In genomic region chr3:174000675-174001074, GRCh38 we compare ENCODE assay signal across 27 cellular contexts.
"Had no signal": no experiment of that assay in that cellular context is flagged by ENCODE, and none has a peak within 500 bp of the region (broad histone marks: within the 10 kb centered on the region; RNA-seq: fewer than 3 reads in every experiment).

No MANE protein-coding gene starts in this region.

- H3K9me3 ChIP-seq: stomach, suprapubic skin, testis, thoracic aorta, thyroid gland, tibial artery, tibial nerve, transverse colon, upper lobe of left lung, upper lobe of right lung, uterus, vagina had no signal

- DNase-seq: stimulated activated CD4-positive, alpha-beta T cell treated with anti-CD3 and anti-CD28 coated beads, Interleukin-2, amount 100 ng/mL, for 48 hours; stimulated activated CD4-positive, alpha-beta T cell treated with anti-CD3 and anti-CD28 coated beads, Interleukin-4, amount 100 ng/mL, for 1 hour; stimulated activated CD4-positive, alpha-beta T cell treated with anti-CD3 and anti-CD28 coated beads, Interleukin-4, amount 100 ng/mL, for 24 hours; stimulated activated CD4-positive, alpha-beta T cell treated with anti-CD3 and anti-CD28 coated beads, Interleukin-4, amount 100 ng/mL, for 4 hours; stimulated activated CD8-positive, alpha-beta memory T cell treated with anti-CD3 and anti-CD28 coated beads, Interleukin-4, amount 100 ng/mL, for 48 hours; stimulated activated naive B cell treated with anti-CD40 and anti-IgM and Interleukin-4, amounts not matched to agents 10 μg/mL and 1 μg/mL and 100 μg/mL, for 72 hours; stimulated activated naive CD4-positive, alpha-beta T cell; stimulated activated naive CD4-positive, alpha-beta T cell treated with Interleukin-2 at 50 U/mL for 16 hours; stimulated activated naive CD8-positive, alpha-beta T cell treated with anti-CD3 and anti-CD28 coated beads, Interleukin-15, amount 100 ng/mL, for 72 hours; stimulated activated naive CD8-positive, alpha-beta T cell treated with anti-CD3 and anti-CD28 coated beads, Interleukin-15, Interleukin-2, amounts not matched to agents 100 U/mL and 50 U/mL, for 24 hours; stomach; substantia nigra; testis; thyroid gland; tibial artery; transverse colon; trophoblast cell; upper lobe of left lung; upper lobe of right lung; uterus had no signal

- H3K4me1 ChIP-seq: stomach, suprapubic skin, testis, thyroid gland, tibial artery, tibial nerve, transverse colon, upper lobe of left lung, upper lobe of right lung, uterus, vagina had no signal

- H3K4me3 ChIP-seq: stomach, suprapubic skin, testis, thoracic aorta, thyroid gland, tibial artery, tibial nerve, transverse colon, upper lobe of left lung, upper lobe of right lung, uterus, vagina had no signal

- H3K36me3 ChIP-seq: stomach, suprapubic skin, thoracic aorta, thyroid gland, tibial artery, tibial nerve, transverse colon, upper lobe of left lung, upper lobe of right lung, uterus, vagina had no signal

- H3K27ac ChIP-seq: stomach, suprapubic skin, testis, thoracic aorta, thyroid gland, tibial artery, tibial nerve, transverse colon, upper lobe of left lung, upper lobe of right lung, uterus, vagina had no signal

- H3K27me3 ChIP-seq: stomach, suprapubic skin, testis, thyroid gland, tibial artery, tibial nerve, transverse colon, upper lobe of left lung, upper lobe of right lung, uterus, vagina had no signal

- ATAC-seq: stimulated activated effector memory CD8-positive, alpha-beta T cell treated with anti-CD3 and anti-CD28 coated beads, Interleukin-12 subunit alpha, Interleukin-12 subunit beta, amount 100 ng/mL, for 72 hours; stimulated activated memory B cell treated with anti-CD40 and anti-IgM and Interleukin-4, amounts not matched to agents 10 μg/mL and 1 μg/mL and 100 μg/mL, for 72 hours; stimulated activated naive B cell treated with anti-CD40 and anti-IgM and Interleukin-4, amounts not matched to agents 10 μg/mL and 1 μg/mL and 100 μg/mL, for 72 hours; stimulated activated naive CD8-positive, alpha-beta T cell treated with anti-CD3 and anti-CD28 coated beads, Interleukin-15, amount 100 ng/mL, for 72 hours; stimulated activated naive CD8-positive, alpha-beta T cell treated with anti-CD3 and anti-CD28 coated beads, Interleukin-15, Interleukin-2, amounts not matched to agents 100 U/mL and 50 U/mL, for 24 hours; upper lobe of right lung had no signal

- FAIRE-seq: urothelium cell line had no signal
